In genomic region chr3:16885948-16886683, GRCh38 we compare ENCODE assay signal across 8 cellular contexts. TPM values are rescaled to one million over a fixed set of nuclear protein-coding genes. Genes with fewer than 3 reads are reported as not detected.
DNase-seq lines count a peak whose midpoint lies in the region; ATAC-seq and TF ChIP-seq lines count a peak whose summit lies in the region.

No MANE protein-coding gene starts in this region.

- peak overlapping the region; percentile 97 for H3K4me3 Mint-ChIP-seq in memory B cell

- H4K20me1 ChIP-seq in IMR-90 (ENCODE audit: insufficient read depth, low read length): no peaks in the 10 kb centered on the region

- H3K27ac ChIP-seq in IMR-90 (ENCODE audit: insufficient read depth, low read length) (no peak overlapping the region), urinary bladder (ENCODE audit: low read depth) (no peak overlapping the region)

- no peaks in the 10 kb centered on the region for H3K36me3 ChIP-seq in IMR-90 (ENCODE audit: control insufficient read depth, insufficient read depth, low read length)
- H3K36me3 ChIP-seq in urinary bladder (ENCODE audit: insufficient read depth): no peaks in the 10 kb centered on the region

- H3K56ac ChIP-seq in IMR-90 (ENCODE audit: extremely low read depth, insufficient read depth, low read length): no peak overlapping the region

- no peaks in the 10 kb centered on the region for H3K9me3 ChIP-seq in IMR-90 (ENCODE audit: control insufficient read depth, insufficient read depth, low read length)

- H3K4me2 ChIP-seq in IMR-90 (ENCODE audit: low read depth, low read length): peak overlapping the region; percentile 70

- no peak overlapping the region for H2BK120ac ChIP-seq in IMR-90 (ENCODE audit: low read depth, low read length)

- H3K4me1 Mint-ChIP-seq in memory B cell: peaks cover 31% of the 10 kb centered on the region

- no peak overlapping the region for H2BK5ac ChIP-seq in IMR-90 (ENCODE audit: low read depth, low read length, poor library complexity, severe bottlenecking)

- CTCF ChIA-PET in IMR-90 (lab: Yijun Ruan, JAX): interaction anchor here (0.6 kb wide), 1 partner anchor 33 kb away, joined by 3 read pairs; no protein-coding TSS in a partner anchor

- H3K4me1 ChIP-seq in IMR-90 (ENCODE audit: control insufficient read depth, insufficient read depth, low read length) (peaks cover 4% of the 10 kb centered on the region; the same call in 1 of the 2 replicates), urinary bladder (ENCODE audit: insufficient read depth) (no peaks in the 10 kb centered on the region)

- H2AFZ ChIP-seq in IMR-90 (replicated peaks; ENCODE audit: low read length, poor library complexity): no peak overlapping the region

- 43% methylated on average over 4 of the region's 11 CpGs; no CpG with 5 or more reads in 1 of the 2 experiments for WGBS in IMR-90 (ENCODE audit: extremely low coverage in 2 of 2, insufficient read length in 1 of 2), 2 experiments
- WGBS in urinary bladder: 64% methylated on average over 11 of the region's 11 CpGs

- in situ Hi-C loops in IMR-90 (cut with MboI; ENCODE audit: low sequenced_read_pairs) (loop anchor here (25.0 kb wide), 1 partner anchor 599 kb away; no protein-coding TSS in a partner anchor), astrocyte of the spinal cord (cut with HindIII; ENCODE audit: low sequenced_read_pairs) (no loop called here)

- H4K8ac ChIP-seq in IMR-90 (ENCODE audit: low read depth in 2 of 2, low read length in 2 of 2): no peak overlapping the region

- no peak overlapping the region for H2BK20ac ChIP-seq in IMR-90 (ENCODE audit: low read depth, low read length)

- POLR2A ChIA-PET in IMR-90 (lab: Charles Lee; ENCODE audit: unreplicated experiment): no interaction called here

- no peak for TF ChIP-seq POLR2A in IMR-90 (IDR thresholded peaks at IDR 0.05; ENCODE audit: low read depth, low read length)

- H4K91ac ChIP-seq in IMR-90 (ENCODE audit: insufficient read depth, low read depth, low read length): no peak overlapping the region

- H3K27me3 ChIP-seq in IMR-90 (ENCODE audit: control insufficient read depth, insufficient read depth, low read length): peaks cover 4% of the 10 kb centered on the region

- H2AK5ac ChIP-seq in IMR-90 (ENCODE audit: low read depth, low read length): no peak overlapping the region

- H3K9ac ChIP-seq in IMR-90 (ENCODE audit: low read depth, low read length): no peak overlapping the region

- BruUV-seq in IMR-90 (replicated peaks; lab: Mats Ljungman, UMichigan): no TSS peak

- H2AK9ac ChIP-seq in IMR-90 (replicated peaks; ENCODE audit: low read depth, low read length, poor library complexity): no peak overlapping the region

- no peaks in the 10 kb centered on the region for H3K9me1 ChIP-seq in IMR-90 (ENCODE audit: insufficient read depth, low read length)

- H4K5ac ChIP-seq in IMR-90 (ENCODE audit: low read depth, low read length): no peak overlapping the region

- no peak overlapping the region for H2BK15ac ChIP-seq in IMR-90 (ENCODE audit: low read depth, low read length)

- no peaks in the 10 kb centered on the region for H3K27me3 Mint-ChIP-seq in memory B cell

- no peaks in the 10 kb centered on the region for H3K36me3 Mint-ChIP-seq in memory B cell

- H3K14ac ChIP-seq in IMR-90 (replicated peaks; ENCODE audit: low read depth, low read length): no peak overlapping the region

- intact Hi-C loops in IMR-90 (cut with micrococcal nuclease): loop anchor here (10.0 kb wide), 1 partner anchor 349 kb away; no protein-coding TSS in a partner anchor

- H3K23ac ChIP-seq in IMR-90 (ENCODE audit: low read depth, low read length): peak overlapping the region; percentile 46; the same call in 1 of the 2 replicates

- H3K27ac Mint-ChIP-seq in memory B cell: peak overlapping the region; percentile 90

- TF ChIP-seq RAD21 in IMR-90 (IDR thresholded peaks at IDR 0.05; ENCODE audit: low read length): no peak

- dilution Hi-C loops in IMR-90 (cut with HindIII; ENCODE audit: low sequenced_read_pairs, unreplicated experiment): no loop called here

- H3K4me3 ChIP-seq in AG10803 (ENCODE audit: low read length): peak overlapping the region; percentile 85
- H3K4me3 ChIP-seq in IMR-90 (ENCODE audit: insufficient read depth, low read depth, low read length): no peak overlapping the region
- H3K4me3 ChIP-seq in astrocyte of the spinal cord (ENCODE audit: low read depth, low read length): peak overlapping the region; percentile 69
- peak overlapping the region; percentile 95 for H3K4me3 ChIP-seq in urinary bladder (ENCODE audit: low read depth, low read length)

- no peaks in the 10 kb centered on the region for H3K9me3 Mint-ChIP-seq in memory B cell

- no peak for TF ChIP-seq CTCF in AG10803 (conservative IDR thresholded peaks at IDR 0.05; ENCODE audit: low read length)
- no peak for TF ChIP-seq CTCF in IMR-90 (conservative IDR thresholded peaks at IDR 0.05; ENCODE audit: low read depth, low read length)
- TF ChIP-seq CTCF in astrocyte of the spinal cord (IDR thresholded peaks at IDR 0.05; ENCODE audit: low read depth, low read length): no peak
- TF ChIP-seq CTCF in GM20000 (IDR thresholded peaks at IDR 0.05; ENCODE audit: extremely low read depth, missing control alignments): no peak

- H3K18ac ChIP-seq in IMR-90 (ENCODE audit: low read depth, low read length): no peak overlapping the region

- ATAC-seq in IMR-90 (ENCODE audit: low read depth) (no peak), memory B cell (ENCODE audit: low read depth) (no peak), GM21526 (IDR thresholded peaks at IDR 0.05; ENCODE audit: low FRiP score, unreplicated experiment) (no peak)

- DNase-seq in AG10803 (ENCODE audit: low read depth): no peak
- DNase-seq in IMR-90: no peak
- DNase-seq in astrocyte of the spinal cord (ENCODE audit: low read depth, low spot score): peak; percentile 41
- DNase-seq in memory B cell (ENCODE audit: low spot score in 2 of 2): no peak
- DNase-seq in NCI-H1092 treated with DMSO at 0.1 percent for 48 hours (lab: John Stamatoyannopoulos, UW): no peak
- DNase-seq in GM20000 (ENCODE audit: low spot score): no peak

- H3K79me1 ChIP-seq in IMR-90 (ENCODE audit: low read depth in 1 of 2, low read length in 2 of 2): peaks cover 0 to 4% of the 10 kb centered on the region in 2 experiments; a peak in 1 of 4 replicates

- H3K4ac ChIP-seq in IMR-90 (ENCODE audit: low read depth, low read length): no peak overlapping the region

TF ChIP-seq in IMR-90, 13 proteins besides CTCF, POLR2A, EP300 and RAD21:
- TF ChIP-seq CHD1 (IDR thresholded peaks at IDR 0.05; ENCODE audit: low read depth, low read length) (no peak), USF2 (IDR thresholded peaks at IDR 0.05; ENCODE audit: low read depth, low read length) (no peak), BHLHE40 (IDR thresholded peaks at IDR 0.05; ENCODE audit: low read depth, low read length) (no peak), MXI1 (IDR thresholded peaks at IDR 0.05; ENCODE audit: borderline replicate concordance, low read depth, low read length) (no peak), ELK1 (IDR thresholded peaks at IDR 0.05; ENCODE audit: borderline replicate concordance, low read depth, low read length) (no peak), RFX5 (IDR thresholded peaks at IDR 0.05; ENCODE audit: low read depth, low read length) (no peak), RCOR1 (IDR thresholded peaks at IDR 0.05; ENCODE audit: insufficient replicate concordance, low read length) (no peak), FOS (IDR thresholded peaks at IDR 0.05; ENCODE audit: low read depth, low read length) (no peak), SMC3 (IDR thresholded peaks at IDR 0.05; ENCODE audit: low read depth, low read length) (no peak), NFE2L2 (IDR thresholded peaks at IDR 0.05; ENCODE audit: low read depth, low read length) (no peak)

RNA-seq across cellular contexts. Expression of gene PLCL2, which starts 1.4 kb away (rescaled TPM):
- total RNA-seq in IMR-90 (2012; rRNA removed) (3.8 and 4.2 TPM in 2 replicates), urinary bladder (23.0 TPM)
- polyA plus RNA-seq in IMR-90 (2012; rRNA removed) (0.79 and 0.92 TPM in 2 replicates), urinary bladder (2.7 TPM)
- 0.22 and 0.92 TPM in 2 replicates for polyA plus RNA-seq in IMR-90 (2012; cell fraction: cytosol; rRNA removed)
- 0.12 and 0.58 TPM in 2 replicates for polyA plus RNA-seq in IMR-90 (2012; cell fraction: nucleus; rRNA removed; ENCODE audit: low replicate concordance)
